1 cellular context compared by ENCODE assay signal in the genomic region with DNA sequence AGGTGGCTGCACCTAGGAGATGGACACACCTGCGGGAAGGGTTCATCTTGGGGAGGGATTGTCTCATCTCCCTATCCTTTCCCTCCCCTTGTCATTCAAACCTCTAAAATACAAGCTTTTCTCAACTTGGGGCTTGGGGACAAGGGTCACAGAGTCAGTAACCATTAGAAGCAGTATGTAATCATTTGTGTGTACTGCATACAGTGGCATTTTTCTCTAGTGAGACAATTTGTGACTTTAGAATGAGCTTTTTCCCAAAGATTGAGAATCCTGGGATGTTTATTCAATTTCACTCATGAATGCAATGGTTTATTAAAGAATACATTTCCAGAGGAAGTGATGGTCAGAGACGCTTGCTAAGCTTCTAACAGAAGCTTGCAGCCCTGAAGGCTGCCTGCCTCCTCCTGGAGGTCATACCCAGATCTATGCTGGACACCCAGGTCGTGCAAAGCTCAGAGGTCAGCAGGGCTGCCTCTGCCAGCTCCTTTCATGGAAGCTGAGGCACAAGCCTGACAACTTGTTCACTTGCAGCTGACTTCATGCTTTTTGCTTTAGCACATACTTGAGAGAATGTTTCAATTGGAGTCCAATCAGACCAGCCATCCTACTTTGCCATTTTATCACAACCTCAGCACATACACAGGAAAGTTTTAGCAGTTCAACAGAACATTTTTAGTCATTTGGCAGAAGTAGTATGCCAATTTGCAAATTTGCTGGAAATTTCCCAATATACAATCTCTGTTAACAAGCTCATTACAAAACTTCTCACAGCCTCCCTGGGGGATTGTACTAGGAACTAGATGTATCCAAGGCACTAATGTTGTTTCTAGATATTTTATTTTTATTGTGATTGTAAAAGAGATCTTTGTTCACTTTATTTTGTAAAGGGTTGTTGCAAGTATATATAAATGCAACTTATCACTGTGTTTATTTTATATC.
TF ChIP-seq lines count a peak whose summit lies in the region.

No MANE protein-coding gene starts in this region.

TF ChIP-seq in HepG2, 621 proteins besides CTCF, POLR2A, EP300 and RAD21 (continued from another document):
- TF ChIP-seq, protein P1, sequence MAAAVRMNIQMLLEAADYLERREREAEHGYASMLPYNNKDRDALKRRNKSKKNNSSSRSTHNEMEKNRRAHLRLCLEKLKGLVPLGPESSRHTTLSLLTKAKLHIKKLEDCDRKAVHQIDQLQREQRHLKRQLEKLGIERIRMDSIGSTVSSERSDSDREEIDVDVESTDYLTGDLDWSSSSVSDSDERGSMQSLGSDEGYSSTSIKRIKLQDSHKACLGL (CRISPR knock-in tag; IDR thresholded peaks at IDR 0.05) = no peak
- TF ChIP-seq KDM3A (CRISPR knock-in tag; IDR thresholded peaks at IDR 0.05; ENCODE audit: low read depth) (no peak), ZBTB7A (CRISPR knock-in tag; IDR thresholded peaks at IDR 0.05) (no peak), ISL2 (CRISPR knock-in tag; IDR thresholded peaks at IDR 0.05) (no peak)
